In genomic region chr17:74516561-74516960, GRCh38 we compare ENCODE assay signal across 27 cellular contexts. TPM values are rescaled to one million over a fixed set of nuclear protein-coding genes. Genes with fewer than 3 reads are reported as not detected.
"Had no signal": no experiment of that assay in that cellular context is flagged by ENCODE, and none has a peak within 500 bp of the region (broad histone marks: within the 10 kb centered on the region; RNA-seq: fewer than 3 reads in every experiment).

No MANE protein-coding gene starts in this region.

- H3K4me3 ChIP-seq: MG63 had no signal

- H3K27ac ChIP-seq: VCaP had no signal

- H3K4me3 Mint-ChIP-seq: activated CD4-positive, alpha-beta memory T cell treated with anti-CD3 and anti-CD28 coated beads, Interleukin-2, amount 10 ng/mL, durations not matched to agents 7 days and 5 days; activated CD4-positive, alpha-beta T cell treated with anti-CD3 and anti-CD28 coated beads for 36 hours; activated naive CD4-positive, alpha-beta T cell treated with anti-CD3 and anti-CD28 coated beads for 36 hours; activated naive CD8-positive, alpha-beta T cell; activated T-cell treated with anti-CD3 and anti-CD28 coated beads, Interleukin-2, amount 50 U/mL, for 4 hours had no signal

- ATAC-seq: activated CD4-positive, alpha-beta T cell treated with anti-CD3 and anti-CD28 coated beads for 36 hours; activated T-cell treated with anti-CD3 and anti-CD28 coated beads, Interleukin-2, amount 50 U/mL, for 4 hours; Panc1; Right ventricle myocardium inferior had no signal

- H3K36me3 ChIP-seq: MG63 had no signal

- DNase-seq: activated CD4-positive, alpha-beta memory T cell treated with anti-CD3 and anti-CD28 coated beads, Interleukin-2, amount 10 ng/mL, durations not matched to agents 7 days and 5 days; activated CD4-positive, alpha-beta T cell treated with anti-CD3 and anti-CD28 coated beads for 36 hours; activated CD4-positive, alpha-beta T cell treated with anti-CD3 and anti-CD28 coated beads, Interleukin-2, amount 50 U/mL, for 1 hour; activated gamma-delta T cell; activated naive CD4-positive, alpha-beta T cell treated with anti-CD3 and anti-CD28 coated beads for 36 hours; activated T-cell treated with anti-CD3 and anti-CD28 coated beads, Interleukin-2, amount 50 U/mL, for 4 hours; cerebellar nuclear complex; MG63; NCI-H1092 treated with DMSO at 0.1 percent for 48 hours; NCI-H1417 treated with DMSO at 0.1 percent for 48 hours; NCI-H1694; NCI-H2029; NCI-H2107; NCI-H345; NCI-H510A; NCI-H526 treated with DMSO at 0.1 percent for 48 hours; NK-92 treated with Interleukin-12 subunit alpha and Interleukin-12 subunit beta, amount 100 ng/mL, for 24 hours; OCI-M1; RPMI8226; SK-N-SH; T-helper 1 cell had no signal

- H3K27ac Mint-ChIP-seq: activated CD4-positive, alpha-beta memory T cell treated with anti-CD3 and anti-CD28 coated beads, Interleukin-2, amount 10 ng/mL, durations not matched to agents 7 days and 5 days; activated CD4-positive, alpha-beta T cell treated with anti-CD3 and anti-CD28 coated beads for 36 hours; activated naive CD4-positive, alpha-beta T cell treated with anti-CD3 and anti-CD28 coated beads for 36 hours; activated naive CD8-positive, alpha-beta T cell had no signal

- H3K27me3 ChIP-seq: MG63 had no signal

RNA-seq across cellular contexts. Expression of gene CD300LB, which starts 14.7 kb away (rescaled TPM):
- total RNA-seq: activated CD4-positive, alpha-beta memory T cell treated with anti-CD3 and anti-CD28 coated beads, Interleukin-2, amount 10 ng/mL, durations not matched to agents 7 days and 5 days; activated CD4-positive, alpha-beta T cell treated with anti-CD3 and anti-CD28 coated beads for 36 hours; activated naive CD4-positive, alpha-beta T cell treated with anti-CD3 and anti-CD28 coated beads for 36 hours; activated T-cell treated with anti-CD3 and anti-CD28 coated beads, Interleukin-2, amount 50 U/mL, for 4 hours; cardiac septum; T-helper 2 cell treated with Interferon-gamma antibody and Interleukin-4, amounts not matched to agents 100 ng/mL and 5 ng/mL, for 36 hours had no signal

RNA-seq across cellular contexts. Expression of gene CD300C, which starts 29.4 kb away (rescaled TPM):
- total RNA-seq: activated CD4-positive, alpha-beta T cell treated with anti-CD3 and anti-CD28 coated beads for 36 hours; activated naive CD4-positive, alpha-beta T cell treated with anti-CD3 and anti-CD28 coated beads for 36 hours; activated T-cell treated with anti-CD3 and anti-CD28 coated beads, Interleukin-2, amount 50 U/mL, for 4 hours had no signal

RNA-seq across cellular contexts. Expression of gene CD300H, which starts 50.7 kb away (rescaled TPM):
- total RNA-seq: activated CD4-positive, alpha-beta memory T cell treated with anti-CD3 and anti-CD28 coated beads, Interleukin-2, amount 10 ng/mL, durations not matched to agents 7 days and 5 days; activated CD4-positive, alpha-beta T cell treated with anti-CD3 and anti-CD28 coated beads for 36 hours; activated naive CD4-positive, alpha-beta T cell treated with anti-CD3 and anti-CD28 coated beads for 36 hours; activated T-cell treated with anti-CD3 and anti-CD28 coated beads, Interleukin-2, amount 50 U/mL, for 4 hours; cardiac septum; Right ventricle myocardium inferior; T-helper 2 cell treated with Interferon-gamma antibody and Interleukin-4, amounts not matched to agents 100 ng/mL and 5 ng/mL, for 36 hours had no signal
